8 cellular contexts compared by ENCODE assay signal in genomic region chr9:83707768-83708514, GRCh38. TPM values are rescaled to one million over a fixed set of nuclear protein-coding genes. Genes with fewer than 3 reads are reported as not detected.
DNase-seq lines count a peak whose midpoint lies in the region; ATAC-seq and TF ChIP-seq lines count a peak whose summit lies in the region.

UBQLN1 (minus strand) TSS chr9:83707958; CDS start chr9:83707679, 279 bp downstream.

- H3K27me3 Mint-ChIP-seq in IgD-negative memory B cell: peaks cover 2% of the 10 kb centered on the region

- no peaks in the 10 kb centered on the region for H3K9me3 ChIP-seq in mononuclear cell (ENCODE audit: low read depth, low read length)

- peak within 1 kb of the TSS; percentile 98 to 100 (median 99) for H3K27ac Mint-ChIP-seq in IgD-negative memory B cell

- H3K36me3 Mint-ChIP-seq in IgD-negative memory B cell: no peaks in the 10 kb centered on the region

- H3K4me1 Mint-ChIP-seq in IgD-negative memory B cell: peaks cover 26 to 29% (median 29%) of the 10 kb centered on the region in 3 donors

- peaks cover 32% of the 10 kb centered on the region for H3K4me1 ChIP-seq in mononuclear cell (ENCODE audit: insufficient read depth, low read length)

- ATAC-seq in GM21576 (IDR thresholded peaks at IDR 0.05; ENCODE audit: unreplicated experiment): peak; percentile 69

- H3K27me3 ChIP-seq in mononuclear cell (ENCODE audit: insufficient read depth, low read length): no peaks in the 10 kb centered on the region

- peak within 1 kb of the TSS; percentile 96 to 100 (median 99) for H3K4me3 Mint-ChIP-seq in IgD-negative memory B cell

- DNase-seq in DMS114 treated with DMSO at 0.1 percent for 48 hours (lab: John Stamatoyannopoulos, UW; ENCODE audit: unreplicated experiment) (peak; percentile 61), OCI-M1 (lab: John Stamatoyannopoulos, UW) (peak; percentile 95), activated T-cell treated with anti-CD3 and anti-CD28 coated beads for 24 hours (ENCODE audit: low read depth) (peak; percentile 87), epithelial cell of esophagus (ENCODE audit: low read depth) (peak; percentile 96)
- peak; percentile 81 to 86 for DNase-seq in stimulated activated CD8-positive, alpha-beta memory T cell treated with anti-CD3 and anti-CD28 coated beads, Interleukin-2, amount 100 ng/mL, for 48 hours (ENCODE audit: low read depth in 2 of 2)

- TF ChIP-seq CTCF in epithelial cell of esophagus (IDR thresholded peaks at IDR 0.05; ENCODE audit: insufficient read depth, low read depth, low read length, missing control alignments): no peak

- H3K9me3 Mint-ChIP-seq in IgD-negative memory B cell: no peaks in the 10 kb centered on the region

- H3K4me3 ChIP-seq in epithelial cell of esophagus (ENCODE audit: low read length) (peak within 1 kb of the TSS; percentile 98), mononuclear cell (ENCODE audit: low read length) (peak within 1 kb of the TSS; percentile 90)

RNA-seq across cellular contexts. Expression of gene UBQLN1, which starts in this region (rescaled TPM):
- 76.6 TPM for polyA plus RNA-seq in IgD-negative memory B cell
- total RNA-seq in mononuclear cell: 186 TPM

Comparison
In these comparisons a context has a peak if more than half of its experiments do, and no peak if none do; other contexts are left out.
1. Peak in every context shown above with its lines: DNase-seq, ATAC-seq and H3K4me3 ChIP-seq.